In the genomic region with DNA sequence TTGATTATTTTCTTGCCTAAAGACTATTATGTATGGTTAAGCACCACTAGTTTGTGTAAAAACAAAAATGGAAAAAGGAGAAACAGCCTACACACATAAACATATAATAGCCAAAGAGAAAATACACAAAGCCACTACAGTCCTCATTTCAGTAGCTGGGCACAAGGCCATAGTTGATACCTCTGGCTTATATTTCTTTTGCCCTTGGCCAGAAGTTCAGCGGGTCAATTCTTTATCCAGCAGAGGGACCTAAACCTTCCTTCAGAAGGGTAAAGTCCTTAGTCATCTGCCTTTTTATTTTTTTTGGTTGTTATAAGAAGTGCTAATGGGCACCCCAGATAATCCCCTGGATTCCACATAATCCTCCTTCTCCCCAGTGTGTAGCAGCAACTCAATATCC, we compare ENCODE assay signal across 30 cellular contexts.
"Had no signal": no experiment of that assay in that cellular context is flagged by ENCODE, and none has a peak within 500 bp of the region (broad histone marks: within the 10 kb centered on the region; RNA-seq: fewer than 3 reads in every experiment).

No MANE protein-coding gene starts in this region.

- H3K36me3 ChIP-seq: colonic mucosa, esophagus squamous epithelium, prostate gland, upper lobe of left lung had no signal

- H3K4me1 ChIP-seq: colonic mucosa, esophagus squamous epithelium, prostate gland, spleen, testis, tibial nerve, upper lobe of left lung had no signal

- ATAC-seq: left colon; left ventricle myocardium superior; naive thymus-derived CD4-positive, alpha-beta T cell; right cardiac atrium; stimulated activated memory B cell treated with anti-CD40 and anti-IgM and Interleukin-4, amounts not matched to agents 10 μg/mL and 1 μg/mL and 100 μg/mL, for 72 hours; stimulated activated naive CD8-positive, alpha-beta T cell treated with anti-CD3 and anti-CD28 coated beads, Interleukin-15, Interleukin-2, amounts not matched to agents 100 U/mL and 50 U/mL, for 24 hours had no signal

- H3K4me3 ChIP-seq: colonic mucosa, esophagus squamous epithelium, lung, prostate gland, skin epidermis, spleen, testis, tibial nerve, upper lobe of left lung had no signal

- H3K27me3 ChIP-seq: colonic mucosa, esophagus squamous epithelium, spleen, testis, tibial nerve, upper lobe of left lung had no signal

- H3K9me3 ChIP-seq: colonic mucosa, esophagus squamous epithelium, prostate gland, spleen, testis, tibial nerve, upper lobe of left lung had no signal

- H3K27ac ChIP-seq: colonic mucosa, esophagus squamous epithelium, prostate gland, skin epidermis, spleen, testis, tibial nerve, upper lobe of left lung had no signal

- H3K4me1 Mint-ChIP-seq: immature natural killer cell; memory B cell; naive thymus-derived CD4-positive, alpha-beta T cell; stimulated activated memory B cell treated with anti-CD40 and anti-IgM and Interleukin-4, amounts not matched to agents 10 μg/mL and 1 μg/mL and 100 μg/mL, for 72 hours had no signal

- H3K4me3 Mint-ChIP-seq: dendritic cell treated with granulocyte-macrophage colony-stimulating factor and Interleukin-4, amounts not matched to agents 40 ng/mL and 50 ng/mL, for 4 days; immature natural killer cell; memory B cell; naive thymus-derived CD4-positive, alpha-beta T cell; nephron; stimulated activated memory B cell treated with anti-CD40 and anti-IgM and Interleukin-4, amounts not matched to agents 10 μg/mL and 1 μg/mL and 100 μg/mL, for 72 hours had no signal

- H3K27ac Mint-ChIP-seq: dendritic cell treated with granulocyte-macrophage colony-stimulating factor and Interleukin-4, amounts not matched to agents 40 ng/mL and 50 ng/mL, for 4 days; immature natural killer cell; memory B cell; nephron; stimulated activated memory B cell treated with anti-CD40 and anti-IgM and Interleukin-4, amounts not matched to agents 10 μg/mL and 1 μg/mL and 100 μg/mL, for 72 hours had no signal

- DNase-seq: colonic mucosa; effector memory CD4-positive, alpha-beta T cell; erythroblast; esophagus squamous epithelium; foreskin melanocyte; glutamatergic neuron; hypothalamus; immature natural killer cell; islet precursor cell; kidney glomerular epithelial cell; left colon; left ventricle myocardium superior; midbrain; naive thymus-derived CD4-positive, alpha-beta T cell; nucleus accumbens; right cardiac atrium; spleen; stimulated activated CD4-positive, alpha-beta T cell treated with anti-CD3 and anti-CD28 coated beads, Interleukin-4, amount 100 ng/mL, for 4 hours; stimulated activated naive CD8-positive, alpha-beta T cell treated with anti-CD3 and anti-CD28 coated beads, Interleukin-15, Interleukin-2, amounts not matched to agents 100 U/mL and 50 U/mL, for 24 hours; substantia nigra; testis; upper lobe of left lung had no signal

- H3K9me3 Mint-ChIP-seq: dendritic cell treated with granulocyte-macrophage colony-stimulating factor and Interleukin-4, amounts not matched to agents 40 ng/mL and 50 ng/mL, for 4 days; immature natural killer cell; memory B cell; nephron; stimulated activated memory B cell treated with anti-CD40 and anti-IgM and Interleukin-4, amounts not matched to agents 10 μg/mL and 1 μg/mL and 100 μg/mL, for 72 hours had no signal

- H3K27me3 Mint-ChIP-seq: memory B cell; naive thymus-derived CD4-positive, alpha-beta T cell; stimulated activated memory B cell treated with anti-CD40 and anti-IgM and Interleukin-4, amounts not matched to agents 10 μg/mL and 1 μg/mL and 100 μg/mL, for 72 hours had no signal
